10 cellular contexts compared by ENCODE assay signal in the genomic region with DNA sequence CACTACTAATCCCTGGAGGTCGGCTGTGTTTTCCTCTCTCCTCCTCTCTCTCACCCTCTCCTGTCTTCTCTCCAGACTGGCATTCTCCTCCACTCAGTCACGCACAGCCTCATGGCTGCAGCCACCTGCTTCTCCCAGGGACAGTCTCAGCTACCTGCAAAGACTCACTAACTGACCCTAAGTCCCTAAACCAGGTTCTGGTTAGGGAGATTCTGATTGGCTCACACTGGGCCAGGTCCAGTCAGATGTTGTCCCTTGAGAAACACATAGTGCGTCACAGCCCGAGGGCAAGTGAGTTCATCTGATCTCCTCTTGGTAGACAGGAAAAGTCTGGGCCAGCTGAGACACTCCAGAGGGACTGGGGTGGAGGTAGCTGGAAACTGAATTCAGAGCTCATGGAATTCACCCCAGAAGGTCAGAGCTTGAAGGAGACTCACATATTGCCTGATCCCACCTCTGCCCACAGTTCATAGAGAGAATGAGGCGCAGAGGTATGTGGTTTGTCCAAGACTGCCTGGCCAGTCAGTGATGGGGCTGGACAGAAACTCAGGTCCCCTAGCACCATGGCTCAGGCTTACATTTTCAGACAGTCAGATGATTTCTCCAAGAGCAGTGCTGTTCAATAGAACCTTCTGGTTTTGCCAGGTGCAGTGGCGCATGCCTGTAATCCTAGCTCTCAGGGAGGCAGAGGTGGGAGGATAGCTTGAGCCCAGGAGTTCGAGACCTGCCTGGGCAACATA. TPM values are rescaled to one million over a fixed set of nuclear protein-coding genes. Genes with fewer than 3 reads are reported as not detected.
A peak's percentile ranks its signal among the peaks of the same experiment; 100 is the strongest.
DNase-seq lines count a peak whose midpoint lies in the region; ATAC-seq and TF ChIP-seq lines count a peak whose summit lies in the region.
"Had no signal": no experiment of that assay in that cellular context is flagged by ENCODE, and none has a peak within 500 bp of the region (broad histone marks: within the 10 kb centered on the region; RNA-seq: fewer than 3 reads in every experiment).

No MANE protein-coding gene starts in this region.

- no peak overlapping the region for H3K9ac ChIP-seq in Karpas-422 (ENCODE audit: low read length)

- no peaks in the 10 kb centered on the region for H3K9me3 Mint-ChIP-seq in stimulated activated naive B cell treated with anti-CD40 and anti-IgM and Interleukin-4, amounts not matched to agents 10 μg/mL and 1 μg/mL and 100 μg/mL, for 72 hours

- no peaks in the 10 kb centered on the region for H3K36me3 Mint-ChIP-seq in stimulated activated naive B cell treated with anti-CD40 and anti-IgM and Interleukin-4, amounts not matched to agents 10 μg/mL and 1 μg/mL and 100 μg/mL, for 72 hours

- H3K4me3 ChIP-seq in Karpas-422 (ENCODE audit: low read length): no peak overlapping the region
- no peak overlapping the region for H3K4me3 ChIP-seq in lower lobe of right lung
- H3K4me3 ChIP-seq: ascending aorta had no signal

- ATAC-seq in lower lobe of right lung (peak; percentile 75 to 79), HG02870 (IDR thresholded peaks at IDR 0.05; ENCODE audit: unreplicated experiment) (no peak), GM18517 (IDR thresholded peaks at IDR 0.05; ENCODE audit: unreplicated experiment) (no peak), HG03460 (IDR thresholded peaks at IDR 0.05; ENCODE audit: unreplicated experiment) (no peak)
- ATAC-seq in stimulated activated naive B cell treated with anti-CD40 and anti-IgM and Interleukin-4, amounts not matched to agents 10 μg/mL and 1 μg/mL and 100 μg/mL, for 72 hours (replicated peaks): no peak

- H3K27ac Mint-ChIP-seq in stimulated activated naive B cell treated with anti-CD40 and anti-IgM and Interleukin-4, amounts not matched to agents 10 μg/mL and 1 μg/mL and 100 μg/mL, for 72 hours: no peak overlapping the region

- DNase-seq in Karpas-422: peak; percentile 40
- DNase-seq in dermis blood vessel endothelial cell: peak; percentile 41
- no peak for DNase-seq in lower lobe of right lung
- no peak for DNase-seq in stimulated activated naive B cell treated with anti-CD40 and anti-IgM and Interleukin-4, amounts not matched to agents 10 μg/mL and 1 μg/mL and 100 μg/mL, for 72 hours
- DNase-seq: NCI-H2171 treated with DMSO at 0.1 percent for 48 hours had no signal

- H3K79me2 ChIP-seq in Karpas-422 (ENCODE audit: low read length): no peaks in the 10 kb centered on the region

- peaks cover 13 to 18% of the 10 kb centered on the region in 2 donors for H3K27me3 Mint-ChIP-seq in stimulated activated naive B cell treated with anti-CD40 and anti-IgM and Interleukin-4, amounts not matched to agents 10 μg/mL and 1 μg/mL and 100 μg/mL, for 72 hours

- TF ChIP-seq CTCF in 22Rv1 (IDR thresholded peaks at IDR 0.05): no peak
- no peak for TF ChIP-seq CTCF in lower lobe of right lung (IDR thresholded peaks at IDR 0.05)

- no peak overlapping the region for H3K4me3 Mint-ChIP-seq in stimulated activated naive B cell treated with anti-CD40 and anti-IgM and Interleukin-4, amounts not matched to agents 10 μg/mL and 1 μg/mL and 100 μg/mL, for 72 hours

- H3K27ac ChIP-seq in 22Rv1: peak overlapping the region; percentile 52
- no peak overlapping the region for H3K27ac ChIP-seq in Karpas-422 (ENCODE audit: low read length)
- no peak overlapping the region for H3K27ac ChIP-seq in lower lobe of right lung
- H3K27ac ChIP-seq: ascending aorta had no signal

- no peak overlapping the region for H3K4me2 ChIP-seq in Karpas-422 (ENCODE audit: low read depth, low read length, poor library complexity, severe bottlenecking)

- no peaks in the 10 kb centered on the region for H3K36me3 ChIP-seq in Karpas-422 (ENCODE audit: insufficient read depth, low read length)
- no peaks in the 10 kb centered on the region for H3K36me3 ChIP-seq in lower lobe of right lung
- H3K36me3 ChIP-seq: ascending aorta had no signal

- H4K20me1 ChIP-seq in Karpas-422 (ENCODE audit: insufficient read depth, low read depth, low read length): no peaks in the 10 kb centered on the region

- H2AFZ ChIP-seq in Karpas-422 (ENCODE audit: low read length): no peak overlapping the region

- H3K4me1 ChIP-seq in Karpas-422 (ENCODE audit: low read length) (no peaks in the 10 kb centered on the region), lower lobe of right lung (no peaks in the 10 kb centered on the region)
- H3K4me1 ChIP-seq: ascending aorta had no signal

- no peaks in the 10 kb centered on the region for H3K9me2 ChIP-seq in Karpas-422 (replicated peaks; ENCODE audit: insufficient read depth, low read length)

- H3K9me3 ChIP-seq in Karpas-422 (ENCODE audit: low read length) (no peaks in the 10 kb centered on the region), lower lobe of right lung (no peaks in the 10 kb centered on the region)
- H3K9me3 ChIP-seq: ascending aorta had no signal

- H3K27me3 ChIP-seq in Karpas-422 (ENCODE audit: low read length): no peaks in the 10 kb centered on the region
- no peaks in the 10 kb centered on the region for H3K27me3 ChIP-seq in lower lobe of right lung (ENCODE audit: low read depth)
- H3K27me3 ChIP-seq: ascending aorta had no signal

- intact Hi-C loops in lower lobe of right lung (cut with DNase I): no loop called here

- H3K4me1 Mint-ChIP-seq in stimulated activated naive B cell treated with anti-CD40 and anti-IgM and Interleukin-4, amounts not matched to agents 10 μg/mL and 1 μg/mL and 100 μg/mL, for 72 hours: peaks cover 0 to 1% of the 10 kb centered on the region in 2 donors

RNA-seq across cellular contexts. Expression of a gene that starts 40.4 kb away (rescaled TPM):
- total RNA-seq in Karpas-422 (2014; rRNA removed; shearing (Covaris generic); ENCODE audit: low replicate concordance): 1,479 and 2,277 TPM in 2 replicates
- 871 and 1,099 TPM in 2 replicates for total RNA-seq in dermis blood vessel endothelial cell
- 959 TPM for total RNA-seq in lower lobe of right lung

Comparison
In these comparisons a context has a peak if more than half of its experiments do, and no peak if none do; other contexts are left out.
1. DNase-seq: peak in Karpas-422 (single experiment) and dermis blood vessel endothelial cell (single experiment); none in lower lobe of right lung (single experiment) and stimulated activated naive B cell treated with anti-CD40 and anti-IgM and Interleukin-4, amounts not matched to agents 10 μg/mL and 1 μg/mL and 100 μg/mL, for 72 hours (single experiment).
2. ATAC-seq: peak in lower lobe of right lung (2 of 2); none in stimulated activated naive B cell treated with anti-CD40 and anti-IgM and Interleukin-4, amounts not matched to agents 10 μg/mL and 1 μg/mL and 100 μg/mL, for 72 hours (0 of 2), HG02870 (single experiment), GM18517 (single experiment) and HG03460 (single experiment).